13 cellular contexts compared by ENCODE assay signal in the genomic region with DNA sequence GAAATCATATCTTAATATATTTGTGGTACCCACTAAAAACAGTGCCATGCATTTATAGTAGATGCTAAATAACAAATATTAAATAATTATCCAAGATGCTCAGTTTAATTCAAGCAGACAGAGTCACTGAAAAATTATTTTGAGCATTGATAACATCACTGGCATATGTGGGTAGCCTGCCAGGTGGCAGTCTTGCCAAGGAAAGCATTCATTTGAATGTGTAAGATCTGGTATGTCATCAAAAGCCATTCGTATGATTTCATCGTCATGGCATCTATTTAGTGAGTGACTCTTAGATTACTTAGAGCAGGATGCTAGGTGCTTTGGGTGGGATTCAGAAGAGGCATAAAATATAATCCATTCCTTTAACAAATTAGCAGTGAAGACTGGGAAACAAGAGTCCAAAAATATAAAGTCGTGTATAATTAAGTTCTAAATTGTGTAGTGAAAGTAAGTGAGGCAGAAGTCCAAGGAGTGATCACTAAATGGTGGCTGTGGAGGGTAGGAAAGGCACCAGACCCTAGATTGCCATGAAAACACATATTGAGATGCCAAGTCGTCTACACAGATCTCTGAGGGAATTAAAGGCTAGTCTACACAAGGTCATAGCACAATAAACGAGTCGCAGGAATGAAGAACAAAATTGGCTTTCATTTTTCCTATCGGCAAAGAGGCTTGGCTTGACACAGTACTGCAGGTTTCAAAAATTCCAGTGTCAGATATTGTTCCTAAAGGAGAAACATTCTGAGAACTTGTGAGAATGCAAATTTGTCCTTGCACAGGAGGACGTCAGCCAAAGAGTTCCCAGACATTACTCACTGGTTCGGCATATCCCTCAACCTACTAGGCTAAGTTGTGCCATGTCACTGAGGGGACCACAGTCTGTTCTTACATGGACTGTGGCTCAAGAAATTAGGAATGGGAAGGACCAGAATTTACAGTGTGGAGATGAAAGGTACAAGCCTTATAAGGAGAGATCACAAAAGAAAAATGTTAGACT.
DNase-seq lines count a peak whose midpoint lies in the region; ATAC-seq and TF ChIP-seq lines count a peak whose summit lies in the region.
"Had no signal": no experiment of that assay in that cellular context is flagged by ENCODE, and none has a peak within 500 bp of the region (broad histone marks: within the 10 kb centered on the region; RNA-seq: fewer than 3 reads in every experiment).

No MANE protein-coding gene starts in this region.

- H3K36me3 Mint-ChIP-seq in activated CD4-positive, alpha-beta T cell treated with anti-CD3 and anti-CD28 coated beads, Interleukin-2, amount 10 ng/mL, durations not matched to agents 7 days and 5 days (ENCODE audit: low read depth) = no peaks in the 10 kb centered on the region
- H3K36me3 Mint-ChIP-seq: stimulated activated effector memory CD8-positive, alpha-beta T cell treated with anti-CD3 and anti-CD28 coated beads, Interleukin-12 subunit alpha, Interleukin-12 subunit beta, amount 100 ng/mL, for 72 hours had no signal

- no peak overlapping the region for H3K4ac ChIP-seq in trophoblast cell (ENCODE audit: low read depth, low read length)

- H3K4me1 ChIP-seq in trophoblast cell (ENCODE audit: control insufficient read depth in 1 of 2, insufficient read depth in 2 of 2, low read length in 2 of 2) = no peaks in the 10 kb centered on the region
- H3K4me1 ChIP-seq in stomach = no peaks in the 10 kb centered on the region
- H3K4me1 ChIP-seq: spleen had no signal

- H3K79me1 ChIP-seq in trophoblast cell (ENCODE audit: low read length) = no peaks in the 10 kb centered on the region

- no peak for TF ChIP-seq POLR2A in stomach (IDR thresholded peaks at IDR 0.05)

- H3K9me3 Mint-ChIP-seq in activated CD4-positive, alpha-beta T cell treated with anti-CD3 and anti-CD28 coated beads, Interleukin-2, amount 10 ng/mL, durations not matched to agents 7 days and 5 days = peaks cover 4% of the 10 kb centered on the region

- intact Hi-C loops in stomach (cut with DNase I; ENCODE audit: low total_unique reads) = no loop called here

- no peaks in the 10 kb centered on the region for H3K27me3 Mint-ChIP-seq in activated CD4-positive, alpha-beta T cell treated with anti-CD3 and anti-CD28 coated beads, Interleukin-2, amount 10 ng/mL, durations not matched to agents 7 days and 5 days

- DNase-seq in EL (peak; percentile 94), NCI-H226 (peak; percentile 59), dermis blood vessel endothelial cell (peak; percentile 77), trophoblast cell (peak; percentile 5 to 73), stomach (no peak), 8988T (no peak)
- no peak for DNase-seq in activated CD4-positive, alpha-beta T cell treated with anti-CD3 and anti-CD28 coated beads, Interleukin-2, amount 10 ng/mL, durations not matched to agents 7 days and 5 days
- DNase-seq: activated CD8-positive, alpha-beta T cell treated with anti-CD3 and anti-CD28 coated beads, Interleukin-2, amount 10 ng/mL, durations not matched to agents 7 days and 5 days; erythroblast; NCI-H1930; spleen had no signal

- TF ChIP-seq EP300 in stomach (IDR thresholded peaks at IDR 0.05) = no peak

- no peak for ATAC-seq in HG03175 (IDR thresholded peaks at IDR 0.05; ENCODE audit: unreplicated experiment)
- ATAC-seq: activated CD8-positive, alpha-beta T cell treated with anti-CD3 and anti-CD28 coated beads, Interleukin-2, amount 10 ng/mL, durations not matched to agents 7 days and 5 days; stimulated activated effector memory CD8-positive, alpha-beta T cell treated with anti-CD3 and anti-CD28 coated beads, Interleukin-12 subunit alpha, Interleukin-12 subunit beta, amount 100 ng/mL, for 72 hours had no signal

- no peak overlapping the region for H2BK12ac ChIP-seq in trophoblast cell (ENCODE audit: low read length)

- no CpG with 5 or more reads among the region's 9 CpGs for WGBS in trophoblast cell (ENCODE audit: extremely low coverage, insufficient coverage, insufficient read length)
- WGBS in stomach, 5 donors = 66 to 76% (median 75%) methylated on average over 9 of the region's 9 CpGs

- no peak overlapping the region for H3K4me3 Mint-ChIP-seq in activated CD4-positive, alpha-beta T cell treated with anti-CD3 and anti-CD28 coated beads, Interleukin-2, amount 10 ng/mL, durations not matched to agents 7 days and 5 days
- H3K4me3 Mint-ChIP-seq: activated CD8-positive, alpha-beta T cell treated with anti-CD3 and anti-CD28 coated beads, Interleukin-2, amount 10 ng/mL, durations not matched to agents 7 days and 5 days; stimulated activated effector memory CD8-positive, alpha-beta T cell treated with anti-CD3 and anti-CD28 coated beads, Interleukin-12 subunit alpha, Interleukin-12 subunit beta, amount 100 ng/mL, for 72 hours had no signal

- no peaks in the 10 kb centered on the region for H3K36me3 ChIP-seq in trophoblast cell (ENCODE audit: control insufficient read depth in 1 of 2, insufficient read depth in 2 of 2, low read length in 2 of 2)
- H3K36me3 ChIP-seq in stomach = peaks cover 0 to under 1% (median 0%) of the 10 kb centered on the region in 4 donors
- H3K36me3 ChIP-seq: spleen had no signal

- no peak overlapping the region for H4K12ac ChIP-seq in trophoblast cell (ENCODE audit: low read depth, low read length)

- H3K27me3 ChIP-seq in trophoblast cell (ENCODE audit: insufficient read depth, low read length) (no peaks in the 10 kb centered on the region), stomach (no peaks in the 10 kb centered on the region)
- H3K27me3 ChIP-seq: spleen had no signal

- no peak overlapping the region for H3K18ac ChIP-seq in trophoblast cell (ENCODE audit: low read length)

- H3K9ac ChIP-seq in trophoblast cell (ENCODE audit: low read length) = no peak overlapping the region

- POLR2A ChIA-PET in activated CD4-positive, alpha-beta T cell treated with anti-CD3 and anti-CD28 coated beads, Interleukin-2, amount 10 ng/mL, durations not matched to agents 7 days and 5 days (lab: Charles Lee) = no interaction called here

- TF ChIP-seq CTCF in stomach (IDR thresholded peaks at IDR 0.05) = no peak

- H3K4me2 ChIP-seq in trophoblast cell (ENCODE audit: low read length) = no peak overlapping the region

- H2AFZ ChIP-seq in trophoblast cell (ENCODE audit: insufficient read depth, low read length, poor library complexity) = no peak overlapping the region

- no peak overlapping the region for H3K14ac ChIP-seq in trophoblast cell (ENCODE audit: low read length)

- H3K79me2 ChIP-seq in trophoblast cell (ENCODE audit: control insufficient read depth, insufficient read depth, low read length, poor library complexity) = no peaks in the 10 kb centered on the region

- no peak overlapping the region for H2BK5ac ChIP-seq in trophoblast cell (ENCODE audit: low read depth, low read length, poor library complexity)

- H3K4me3 ChIP-seq in trophoblast cell (ENCODE audit: low read depth, low read length) (no peak overlapping the region), stomach (no peak overlapping the region)
- H3K4me3 ChIP-seq: spleen had no signal

- no peak overlapping the region for H3K23ac ChIP-seq in trophoblast cell (ENCODE audit: low read length)

- CTCF ChIA-PET in activated CD4-positive, alpha-beta T cell treated with anti-CD3 and anti-CD28 coated beads, Interleukin-2, amount 10 ng/mL, durations not matched to agents 7 days and 5 days (lab: Charles Lee) = no interaction called here

- H3K9me3 ChIP-seq in trophoblast cell (ENCODE audit: insufficient read depth, low read depth, low read length) (no peaks in the 10 kb centered on the region), stomach (peaks cover 0 to 7% (median 3%) of the 10 kb centered on the region in 4 donors)

- no peak overlapping the region for H3K27ac Mint-ChIP-seq in activated CD4-positive, alpha-beta T cell treated with anti-CD3 and anti-CD28 coated beads, Interleukin-2, amount 10 ng/mL, durations not matched to agents 7 days and 5 days
- H3K27ac Mint-ChIP-seq: activated CD8-positive, alpha-beta T cell treated with anti-CD3 and anti-CD28 coated beads, Interleukin-2, amount 10 ng/mL, durations not matched to agents 7 days and 5 days; stimulated activated effector memory CD8-positive, alpha-beta T cell treated with anti-CD3 and anti-CD28 coated beads, Interleukin-12 subunit alpha, Interleukin-12 subunit beta, amount 100 ng/mL, for 72 hours had no signal

- no peak overlapping the region for H4K8ac ChIP-seq in trophoblast cell (ENCODE audit: low read depth, low read length)

- no peak overlapping the region for H2AK5ac ChIP-seq in trophoblast cell (ENCODE audit: low read length)

- no peak overlapping the region for H3K27ac ChIP-seq in trophoblast cell (ENCODE audit: low read depth, low read length)
- no peak overlapping the region for H3K27ac ChIP-seq in stomach
- H3K27ac ChIP-seq: spleen had no signal

- no peaks in the 10 kb centered on the region for H3K4me1 Mint-ChIP-seq in activated CD4-positive, alpha-beta T cell treated with anti-CD3 and anti-CD28 coated beads, Interleukin-2, amount 10 ng/mL, durations not matched to agents 7 days and 5 days
- H3K4me1 Mint-ChIP-seq: stimulated activated effector memory CD8-positive, alpha-beta T cell treated with anti-CD3 and anti-CD28 coated beads, Interleukin-12 subunit alpha, Interleukin-12 subunit beta, amount 100 ng/mL, for 72 hours had no signal

- no peak overlapping the region for H4K91ac ChIP-seq in trophoblast cell (ENCODE audit: low read depth, low read length)

- H2BK120ac ChIP-seq in trophoblast cell (ENCODE audit: insufficient read depth, low read length, poor library complexity) = no peak overlapping the region

Comparison
In these comparisons a context has a peak if more than half of its experiments do, and no peak if none do; other contexts are left out.
1. DNase-seq: peak in EL (single experiment), NCI-H226 (single experiment), dermis blood vessel endothelial cell (single experiment) and trophoblast cell (2 of 2); none in activated CD4-positive, alpha-beta T cell treated with anti-CD3 and anti-CD28 coated beads, Interleukin-2, amount 10 ng/mL, durations not matched to agents 7 days and 5 days (single experiment), stomach (single experiment) and 8988T (single experiment).